In the genomic region with DNA sequence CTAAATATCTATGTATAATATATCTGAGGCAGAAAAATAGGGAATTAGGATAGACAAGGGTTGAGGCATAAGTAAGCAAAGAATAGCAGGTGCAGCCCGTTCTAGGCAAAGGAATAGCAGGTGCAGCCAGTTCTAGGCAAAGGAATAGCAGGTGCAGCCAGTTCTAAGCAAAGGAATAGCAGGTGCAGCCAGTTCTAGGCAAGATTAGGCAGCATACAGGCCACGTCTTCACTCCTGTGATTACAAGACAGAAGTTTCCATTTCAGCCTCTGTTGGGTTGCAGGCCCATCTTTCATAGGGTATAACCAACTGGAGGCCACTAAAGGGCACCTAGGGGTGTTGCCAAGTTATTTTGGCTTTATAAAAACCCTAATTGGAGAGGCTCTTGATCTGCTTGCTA, we compare ENCODE assay signal across 16 cellular contexts. TPM values are rescaled to one million over a fixed set of nuclear protein-coding genes. Genes with fewer than 3 reads are reported as not detected.
DNase-seq lines count a peak whose midpoint lies in the region; ATAC-seq lines count a peak whose summit lies in the region.
"Had no signal": no experiment of that assay in that cellular context is flagged by ENCODE, and none has a peak within 500 bp of the region (broad histone marks: within the 10 kb centered on the region; RNA-seq: fewer than 3 reads in every experiment).

No MANE protein-coding gene starts in this region.

- peaks cover 4% of the 10 kb centered on the region for H3K27me3 Mint-ChIP-seq in activated T-helper 2 cell treated with anti-CD3 and anti-CD28 coated beads, Interferon-gamma antibody, Interleukin-2, Interleukin-4, amounts not matched to agents 10 μg/mL and 5 μg/mL and 100 μg/mL, durations not matched to agents 14 hours and 24 hours and 36 hours (ENCODE audit: low read depth)

- ATAC-seq in HG03354 (IDR thresholded peaks at IDR 0.05; ENCODE audit: poor library complexity, severe bottlenecking, unreplicated experiment) (peak; percentile 28), GM21576 (IDR thresholded peaks at IDR 0.05; ENCODE audit: unreplicated experiment) (no peak)

- no peaks in the 10 kb centered on the region for H3K36me3 Mint-ChIP-seq in activated T-helper 2 cell treated with anti-CD3 and anti-CD28 coated beads, Interferon-gamma antibody, Interleukin-2, Interleukin-4, amounts not matched to agents 10 μg/mL and 5 μg/mL and 100 μg/mL, durations not matched to agents 14 hours and 24 hours and 36 hours (ENCODE audit: low read depth)
- H3K36me3 Mint-ChIP-seq: immature natural killer cell had no signal

- peaks cover 14% of the 10 kb centered on the region for H3K4me1 Mint-ChIP-seq in activated T-helper 2 cell treated with anti-CD3 and anti-CD28 coated beads, Interferon-gamma antibody, Interleukin-2, Interleukin-4, amounts not matched to agents 10 μg/mL and 5 μg/mL and 100 μg/mL, durations not matched to agents 14 hours and 24 hours and 36 hours (ENCODE audit: low read depth)

- DNase-seq in NCI-H345 (lab: John Stamatoyannopoulos, UW) (peak; percentile 7), NCI-H345 treated with DMSO at 0.1 percent for 48 hours (lab: John Stamatoyannopoulos, UW; ENCODE audit: unreplicated experiment) (no peak), DMS53 (lab: John Stamatoyannopoulos, UW) (peak; percentile 74), GM19238 (ENCODE audit: insufficient read length, low spot score) (no peak), GM19240 (ENCODE audit: insufficient read length, low spot score) (no peak)
- DNase-seq in activated T-helper 2 cell treated with anti-CD3 and anti-CD28 coated beads, Interferon-gamma antibody, Interleukin-2, Interleukin-4, amounts not matched to agents 10 μg/mL and 5 μg/mL and 100 μg/mL, durations not matched to agents 14 hours and 24 hours and 36 hours (ENCODE audit: low spot score), result no peak
- DNase-seq: GOT3, immature natural killer cell, mesendoderm, MG63, NCI-H446, PC-9, SW 1271, WERI-Rb-1 had no signal

- intact Hi-C loops in activated T-helper 2 cell treated with anti-CD3 and anti-CD28 coated beads, Interferon-gamma antibody, Interleukin-2, Interleukin-4, amounts not matched to agents 10 μg/mL and 5 μg/mL and 100 μg/mL, durations not matched to agents 14 hours and 24 hours and 36 hours (cut with micrococcal nuclease), result no loop called here

- H3K27ac Mint-ChIP-seq in activated T-helper 2 cell treated with anti-CD3 and anti-CD28 coated beads, Interferon-gamma antibody, Interleukin-2, Interleukin-4, amounts not matched to agents 10 μg/mL and 5 μg/mL and 100 μg/mL, durations not matched to agents 14 hours and 24 hours and 36 hours, result no peak overlapping the region

- peak overlapping the region; percentile 38 for H3K4me3 Mint-ChIP-seq in activated T-helper 2 cell treated with anti-CD3 and anti-CD28 coated beads, Interferon-gamma antibody, Interleukin-2, Interleukin-4, amounts not matched to agents 10 μg/mL and 5 μg/mL and 100 μg/mL, durations not matched to agents 14 hours and 24 hours and 36 hours (ENCODE audit: low read depth)

- no peaks in the 10 kb centered on the region for H3K9me3 Mint-ChIP-seq in activated T-helper 2 cell treated with anti-CD3 and anti-CD28 coated beads, Interferon-gamma antibody, Interleukin-2, Interleukin-4, amounts not matched to agents 10 μg/mL and 5 μg/mL and 100 μg/mL, durations not matched to agents 14 hours and 24 hours and 36 hours
- H3K9me3 Mint-ChIP-seq: immature natural killer cell had no signal

RNA-seq across cellular contexts. Expression of gene CHORDC1, which starts 28.8 kb away (rescaled TPM):
- total RNA-seq in activated T-helper 2 cell treated with anti-CD3 and anti-CD28 coated beads, Interferon-gamma antibody, Interleukin-2, Interleukin-4, amounts not matched to agents 10 μg/mL and 5 μg/mL and 100 μg/mL, durations not matched to agents 14 hours and 24 hours and 36 hours, result 100 and 109 TPM in 2 replicates

Comparison
In these comparisons a context has a peak if more than half of its experiments do, and no peak if none do; other contexts are left out.
1. DNase-seq: peak in NCI-H345 (single experiment) and DMS53 (single experiment); none in NCI-H345 treated with DMSO at 0.1 percent for 48 hours (single experiment), activated T-helper 2 cell treated with anti-CD3 and anti-CD28 coated beads, Interferon-gamma antibody, Interleukin-2, Interleukin-4, amounts not matched to agents 10 μg/mL and 5 μg/mL and 100 μg/mL, durations not matched to agents 14 hours and 24 hours and 36 hours (single experiment), GM19238 (single experiment) and GM19240 (single experiment).